In genomic region chr11:40162901-40163300, GRCh38 we compare ENCODE assay signal across 25 cellular contexts.
"Had no signal": no experiment of that assay in that cellular context is flagged by ENCODE, and none has a peak within 500 bp of the region (broad histone marks: within the 10 kb centered on the region; RNA-seq: fewer than 3 reads in every experiment).

No MANE protein-coding gene starts in this region.

- H3K27me3 Mint-ChIP-seq: activated CD8-positive, alpha-beta memory T cell treated with anti-CD3 and anti-CD28 coated beads, Interleukin-2, amount 10 ng/mL, durations not matched to agents 7 days and 5 days; activated naive CD4-positive, alpha-beta T cell treated with anti-CD3 and anti-CD28 coated beads, Interleukin-2, amount 50 U/mL, for 24 hours; activated T-cell treated with anti-CD3 and anti-CD28 coated beads, Interleukin-2, amount 50 U/mL, for 24 hours had no signal

- H3K4me3 Mint-ChIP-seq: activated CD8-positive, alpha-beta memory T cell treated with anti-CD3 and anti-CD28 coated beads, Interleukin-2, amount 10 ng/mL, durations not matched to agents 7 days and 5 days; activated naive CD4-positive, alpha-beta T cell treated with anti-CD3 and anti-CD28 coated beads, Interleukin-2, amount 50 U/mL, for 24 hours; activated T-cell treated with anti-CD3 and anti-CD28 coated beads, Interleukin-2, amount 50 U/mL, for 24 hours; activated T-helper 1 cell treated with anti-CD3 and anti-CD28 coated beads, Interleukin-12 subunit alpha, Interleukin-12 subunit beta, Interleukin-2, Interleukin-4 antibody, amounts not matched to agents 30 ng/mL and 10 ng/mL and 1 ng/mL, durations not matched to agents 14 hours and 24 hours and 36 hours; T-helper 1 cell treated with Interleukin-12 subunit alpha and Interleukin-12 subunit beta and Interleukin-4 antibody, amounts not matched to agents 30 μg/mL and 1 μg/mL, for 36 hours; WTC11 had no signal

- H3K36me3 ChIP-seq: SJCRH30 had no signal

- H3K9me3 ChIP-seq: body of pancreas had no signal

- H3K36me3 Mint-ChIP-seq: activated CD8-positive, alpha-beta memory T cell treated with anti-CD3 and anti-CD28 coated beads, Interleukin-2, amount 10 ng/mL, durations not matched to agents 7 days and 5 days; activated naive CD4-positive, alpha-beta T cell treated with anti-CD3 and anti-CD28 coated beads, Interleukin-2, amount 50 U/mL, for 24 hours had no signal

- H3K4me1 Mint-ChIP-seq: activated CD8-positive, alpha-beta memory T cell treated with anti-CD3 and anti-CD28 coated beads, Interleukin-2, amount 10 ng/mL, durations not matched to agents 7 days and 5 days; activated naive CD4-positive, alpha-beta T cell treated with anti-CD3 and anti-CD28 coated beads, Interleukin-2, amount 50 U/mL, for 24 hours; WTC11 had no signal

- H3K4me3 ChIP-seq: body of pancreas, SJCRH30 had no signal

- H3K4me1 ChIP-seq: body of pancreas, SJCRH30 had no signal

- H3K27ac Mint-ChIP-seq: activated CD8-positive, alpha-beta memory T cell treated with anti-CD3 and anti-CD28 coated beads, Interleukin-2, amount 10 ng/mL, durations not matched to agents 7 days and 5 days; activated naive CD4-positive, alpha-beta T cell treated with anti-CD3 and anti-CD28 coated beads, Interleukin-2, amount 50 U/mL, for 24 hours; activated T-cell treated with anti-CD3 and anti-CD28 coated beads, Interleukin-2, amount 50 U/mL, for 24 hours; activated T-helper 1 cell treated with anti-CD3 and anti-CD28 coated beads, Interleukin-12 subunit alpha, Interleukin-12 subunit beta, Interleukin-2, Interleukin-4 antibody, amounts not matched to agents 30 ng/mL and 10 ng/mL and 1 ng/mL, durations not matched to agents 14 hours and 24 hours and 36 hours; T-helper 1 cell treated with Interleukin-12 subunit alpha and Interleukin-12 subunit beta and Interleukin-4 antibody, amounts not matched to agents 30 μg/mL and 1 μg/mL, for 36 hours; WTC11 had no signal

- H3K27ac ChIP-seq: body of pancreas, SJCRH30 had no signal

- H3K27me3 ChIP-seq: body of pancreas, SJCRH30 had no signal

- ATAC-seq: activated CD8-positive, alpha-beta memory T cell treated with anti-CD3 and anti-CD28 coated beads, Interleukin-2, amount 10 ng/mL, durations not matched to agents 7 days and 5 days; body of pancreas; Panc1; Right ventricle myocardium inferior; WTC11 had no signal

- DNase-seq: activated CD4-positive, alpha-beta T cell treated with anti-CD3 and anti-CD28 coated beads for 48 hours; activated CD4-positive, alpha-beta T cell treated with anti-CD3 and anti-CD28 coated beads, Interleukin-2, amount 50 U/mL, for 48 hours; activated CD4-positive, CD25-positive, alpha-beta regulatory T cell treated with anti-CD3 and anti-CD28 coated beads, Interleukin-2, amount 50 U/mL, for 72 hours; activated CD8-positive, alpha-beta memory T cell treated with anti-CD3 and anti-CD28 coated beads, Interleukin-2, amount 10 ng/mL, durations not matched to agents 7 days and 5 days; activated effector memory CD4-positive, alpha-beta T cell treated with Interleukin-2 at 50 U/mL for 16 hours; activated naive CD4-positive, alpha-beta T cell; activated T-cell treated with anti-CD3 and anti-CD28 coated beads, Interleukin-2, amount 50 U/mL, for 24 hours; aorta; body of pancreas; central memory CD4-positive, alpha-beta T cell; MM.1S; NCI-H1436; NCI-H187; NCI-H2081; NCI-H510A treated with DMSO at 0.1 percent for 48 hours; NK-92 treated with Interleukin-12 subunit alpha and Interleukin-12 subunit beta, amount 100 ng/mL, for 24 hours; OCI-M1; RPMI8226 had no signal
